In the genomic region with DNA sequence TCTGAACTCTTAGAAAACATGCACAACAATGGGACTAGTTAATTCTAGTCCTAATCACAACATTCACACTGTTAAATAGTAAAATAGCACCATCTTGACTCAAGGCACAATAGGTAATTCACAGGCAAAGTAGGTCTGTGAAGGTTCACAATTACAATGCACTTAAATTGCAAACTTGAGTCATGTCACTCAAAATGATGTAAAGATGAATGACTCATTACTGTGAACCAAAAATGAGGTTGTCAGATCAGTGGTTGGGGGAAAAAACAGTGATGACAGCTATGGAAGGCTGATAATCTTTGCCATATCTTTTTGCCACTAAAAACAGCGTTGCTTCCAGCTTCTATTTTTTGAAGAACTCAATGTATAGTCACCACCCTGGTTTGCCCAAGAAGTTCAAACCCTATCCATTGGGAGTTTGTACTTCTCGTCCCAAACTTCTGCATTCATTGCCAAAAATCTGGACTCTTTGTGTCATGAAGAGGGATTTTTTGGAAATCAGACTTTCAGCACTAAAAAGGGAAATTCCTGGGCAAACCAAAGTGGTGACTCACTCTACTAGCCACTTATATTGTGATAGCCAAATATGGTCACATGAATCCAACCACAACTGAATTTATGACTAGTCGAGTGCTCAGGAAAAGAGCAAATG, we compare ENCODE assay signal across 11 cellular contexts.
DNase-seq lines count a peak whose midpoint lies in the region; ATAC-seq and TF ChIP-seq lines count a peak whose summit lies in the region.
"Had no signal": no experiment of that assay in that cellular context is flagged by ENCODE, and none has a peak within 500 bp of the region (broad histone marks: within the 10 kb centered on the region; RNA-seq: fewer than 3 reads in every experiment).

No MANE protein-coding gene starts in this region.

- POLR2A ChIA-PET in PC-9 (lab: Charles Lee; ENCODE audit: unreplicated experiment), result no interaction called here

- H3F3A ChIP-seq in PC-9 (ENCODE audit: insufficient read depth, low read depth), result no peaks in the 10 kb centered on the region

- no peak overlapping the region for H3K27ac ChIP-seq in PC-9
- H3K27ac ChIP-seq in ascending aorta, result no peak overlapping the region

- H3K36me3 ChIP-seq in PC-9 (ENCODE audit: low read depth) (no peaks in the 10 kb centered on the region), ascending aorta (no peaks in the 10 kb centered on the region)

- TF ChIP-seq CTCF in epithelial cell of esophagus (IDR thresholded peaks at IDR 0.05; ENCODE audit: insufficient read depth, low read depth, low read length, missing control alignments) (no peak), PC-9 (conservative IDR thresholded peaks at IDR 0.05) (no peak), ascending aorta (IDR thresholded peaks at IDR 0.05) (no peak)

- no TSS peak for BruUV-seq in PC-9 (replicated peaks; lab: Mats Ljungman, UMichigan)

- H3K9me3 ChIP-seq in PC-9 (ENCODE audit: insufficient read depth, low read depth) (no peaks in the 10 kb centered on the region), ascending aorta (peaks cover 0 to 5% of the 10 kb centered on the region in 2 donors)

- intact Hi-C loops in PC-9 (cut with micrococcal nuclease; ENCODE audit: unreplicated experiment), result no loop called here
- intact Hi-C loops in ascending aorta (cut with DNase I), result no loop called here

- H4K20me1 ChIP-seq in PC-9 (ENCODE audit: insufficient read depth), result 0 out of 2 replicates have a peak, but pooled peaks cover 4% of the 10 kb centered on the region

- no peaks in the 10 kb centered on the region for H3K4me1 ChIP-seq in PC-9 (replicated peaks; ENCODE audit: insufficient read depth)
- H3K4me1 ChIP-seq in ascending aorta, result no peaks in the 10 kb centered on the region

- peak; percentile 65 for ATAC-seq in GM21381 (IDR thresholded peaks at IDR 0.05; ENCODE audit: unreplicated experiment)

- H2AFZ ChIP-seq in PC-9, result no peak overlapping the region

- no peaks in the 10 kb centered on the region for H3K9me2 ChIP-seq in PC-9 (ENCODE audit: insufficient read depth)

- H3K4me3 ChIP-seq in epithelial cell of esophagus (ENCODE audit: low read length) (no peak overlapping the region), PC-9 (no peak overlapping the region), ascending aorta (no peak overlapping the region)

- DNase-seq in AG08396 (ENCODE audit: low spot score), result peak; percentile 59
- DNase-seq in LHCN-M2 (ENCODE audit: low read depth), result peak; percentile 94
- peak; percentile 27 for DNase-seq in epithelial cell of esophagus (ENCODE audit: low read depth)
- no peak for DNase-seq in ureter (ENCODE audit: low spot score)
- no peak for DNase-seq in PC-9
- DNase-seq in ascending aorta (ENCODE audit: low spot score in 2 of 2), result no peak
- DNase-seq in cerebellum (ENCODE audit: low spot score), result no peak
- DNase-seq: activated naive CD4-positive, alpha-beta T cell treated with Interleukin-2 at 50 U/mL for 16 hours; naive B cell; NCI-H2107 had no signal

- H3K27me3 ChIP-seq in PC-9 (ENCODE audit: insufficient read depth, low read depth) (peaks cover 42% of the 10 kb centered on the region), ascending aorta (no peaks in the 10 kb centered on the region)

- no peaks in the 10 kb centered on the region for H3K79me2 ChIP-seq in PC-9 (ENCODE audit: low read depth)

- H3K4me2 ChIP-seq in PC-9, result no peak overlapping the region

- CTCF ChIA-PET in PC-9 (lab: Charles Lee), result no interaction called here

Comparison
In these comparisons a context has a peak if more than half of its experiments do, and no peak if none do; other contexts are left out.
1. DNase-seq: peak in AG08396 (single experiment), LHCN-M2 (single experiment) and epithelial cell of esophagus (single experiment); none in ureter (single experiment), PC-9 (0 of 2), ascending aorta (0 of 2) and cerebellum (single experiment).